1 cellular context compared by ENCODE assay signal in the genomic region with DNA sequence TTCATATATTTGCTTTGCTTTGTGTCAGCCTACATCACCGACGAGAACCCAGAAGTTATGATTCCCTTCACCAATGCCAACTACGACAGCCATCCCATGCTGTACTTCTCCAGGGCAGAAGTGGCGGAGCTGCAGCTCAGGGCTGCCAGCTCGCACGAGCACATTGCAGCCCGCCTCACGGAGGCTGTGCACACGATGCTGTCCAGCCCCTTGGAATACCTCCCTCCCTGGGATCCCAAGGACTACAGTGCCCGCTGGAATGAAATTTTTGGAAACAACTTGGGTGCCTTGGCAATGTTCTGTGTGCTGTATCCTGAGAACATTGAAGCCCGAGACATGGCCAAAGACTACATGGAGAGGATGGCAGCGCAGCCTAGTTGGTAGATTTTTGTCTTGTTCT.
TF ChIP-seq lines count a peak whose summit lies in the region.

No MANE protein-coding gene starts in this region.

TF ChIP-seq in SK-N-SH, 30 proteins besides CTCF, POLR2A, EP300 and RAD21 (continued from another document):
- TF ChIP-seq, protein P1, sequence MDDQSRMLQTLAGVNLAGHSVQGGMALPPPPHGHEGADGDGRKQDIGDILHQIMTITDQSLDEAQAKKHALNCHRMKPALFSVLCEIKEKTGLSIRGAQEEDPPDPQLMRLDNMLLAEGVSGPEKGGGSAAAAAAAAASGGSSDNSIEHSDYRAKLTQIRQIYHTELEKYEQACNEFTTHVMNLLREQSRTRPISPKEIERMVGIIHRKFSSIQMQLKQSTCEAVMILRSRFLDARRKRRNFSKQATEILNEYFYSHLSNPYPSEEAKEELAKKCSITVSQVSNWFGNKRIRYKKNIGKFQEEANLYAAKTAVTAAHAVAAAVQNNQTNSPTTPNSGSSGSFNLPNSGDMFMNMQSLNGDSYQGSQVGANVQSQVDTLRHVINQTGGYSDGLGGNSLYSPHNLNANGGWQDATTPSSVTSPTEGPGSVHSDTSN (IDR thresholded peaks at IDR 0.05) = no peak
- TF ChIP-seq EZH2phosphoT487 (IDR thresholded peaks at IDR 0.05; ENCODE audit: borderline replicate concordance, low read depth) = no peak
- no peak for TF ChIP-seq NFIC (IDR thresholded peaks at IDR 0.05; ENCODE audit: borderline replicate concordance)
- no peak for TF ChIP-seq MEF2A (IDR thresholded peaks at IDR 0.05; ENCODE audit: borderline replicate concordance, low read depth)
- TF ChIP-seq SIN3A (IDR thresholded peaks at IDR 0.05; ENCODE audit: borderline replicate concordance, low read depth, low read length) = no peak
- TF ChIP-seq NRF1 (IDR thresholded peaks at IDR 0.05; ENCODE audit: low read depth, low read length) = no peak
- TF ChIP-seq POLR2AphosphoS5 (IDR thresholded peaks at IDR 0.05; ENCODE audit: low read depth, low read length) = no peak
- TF ChIP-seq, protein P2, sequence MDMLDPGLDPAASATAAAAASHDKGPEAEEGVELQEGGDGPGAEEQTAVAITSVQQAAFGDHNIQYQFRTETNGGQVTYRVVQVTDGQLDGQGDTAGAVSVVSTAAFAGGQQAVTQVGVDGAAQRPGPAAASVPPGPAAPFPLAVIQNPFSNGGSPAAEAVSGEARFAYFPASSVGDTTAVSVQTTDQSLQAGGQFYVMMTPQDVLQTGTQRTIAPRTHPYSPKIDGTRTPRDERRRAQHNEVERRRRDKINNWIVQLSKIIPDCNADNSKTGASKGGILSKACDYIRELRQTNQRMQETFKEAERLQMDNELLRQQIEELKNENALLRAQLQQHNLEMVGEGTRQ (IDR thresholded peaks at IDR 0.05; ENCODE audit: borderline replicate concordance, low read depth, low read length) = no peak
- TF ChIP-seq, protein P3, sequence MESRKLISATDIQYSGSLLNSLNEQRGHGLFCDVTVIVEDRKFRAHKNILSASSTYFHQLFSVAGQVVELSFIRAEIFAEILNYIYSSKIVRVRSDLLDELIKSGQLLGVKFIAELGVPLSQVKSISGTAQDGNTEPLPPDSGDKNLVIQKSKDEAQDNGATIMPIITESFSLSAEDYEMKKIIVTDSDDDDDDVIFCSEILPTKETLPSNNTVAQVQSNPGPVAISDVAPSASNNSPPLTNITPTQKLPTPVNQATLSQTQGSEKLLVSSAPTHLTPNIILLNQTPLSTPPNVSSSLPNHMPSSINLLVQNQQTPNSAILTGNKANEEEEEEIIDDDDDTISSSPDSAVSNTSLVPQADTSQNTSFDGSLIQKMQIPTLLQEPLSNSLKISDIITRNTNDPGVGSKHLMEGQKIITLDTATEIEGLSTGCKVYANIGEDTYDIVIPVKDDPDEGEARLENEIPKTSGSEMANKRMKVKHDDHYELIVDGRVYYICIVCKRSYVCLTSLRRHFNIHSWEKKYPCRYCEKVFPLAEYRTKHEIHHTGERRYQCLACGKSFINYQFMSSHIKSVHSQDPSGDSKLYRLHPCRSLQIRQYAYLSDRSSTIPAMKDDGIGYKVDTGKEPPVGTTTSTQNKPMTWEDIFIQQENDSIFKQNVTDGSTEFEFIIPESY (IDR thresholded peaks at IDR 0.05; ENCODE audit: borderline replicate concordance, low read depth) = no peak
- TF ChIP-seq TEAD4 (IDR thresholded peaks at IDR 0.05; ENCODE audit: borderline replicate concordance, insufficient read depth) = no peak
- no peak for TF ChIP-seq FOXJ3 (CRISPR knock-in tag; IDR thresholded peaks at IDR 0.05)
- TF ChIP-seq GABPA (IDR thresholded peaks at IDR 0.05; ENCODE audit: low read depth) = no peak
- no peak for TF ChIP-seq FOSL2 (IDR thresholded peaks at IDR 0.05; ENCODE audit: borderline replicate concordance, low read depth)
- TF ChIP-seq ELF1 (IDR thresholded peaks at IDR 0.05) = no peak
- no peak for TF ChIP-seq RCOR1 (IDR thresholded peaks at IDR 0.05; ENCODE audit: low read length)
